Comparison of ENCODE assay signal across 35 cellular contexts in the genomic region with DNA sequence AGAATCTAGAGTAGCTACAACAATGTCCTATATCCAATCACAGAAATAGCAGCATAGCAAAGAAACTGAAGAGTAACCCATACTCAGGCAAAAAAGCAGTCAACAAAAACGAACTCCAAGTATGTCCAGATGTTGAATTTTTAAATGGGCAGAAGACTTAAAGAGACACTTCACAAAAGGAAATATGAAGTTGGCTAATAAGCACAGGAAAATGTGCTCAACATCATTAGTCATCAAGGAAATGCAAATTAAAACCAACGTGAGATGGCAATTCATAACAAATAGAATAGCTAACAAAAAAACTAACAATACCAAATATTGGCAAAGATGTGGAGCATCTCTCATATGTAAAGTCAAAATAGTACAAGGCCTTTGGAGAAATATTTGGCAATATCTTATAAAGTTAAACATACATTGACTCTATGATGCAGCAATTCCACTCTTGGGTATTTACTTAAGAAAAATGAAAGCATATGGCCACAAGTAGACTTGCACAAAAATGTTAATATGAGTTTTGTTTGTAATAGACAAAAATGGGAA. TPM values are rescaled to one million over a fixed set of nuclear protein-coding genes. Genes with fewer than 3 reads are reported as not detected.
"Had no signal": no experiment of that assay in that cellular context is flagged by ENCODE, and none has a peak within 500 bp of the region (broad histone marks: within the 10 kb centered on the region; RNA-seq: fewer than 3 reads in every experiment).

No MANE protein-coding gene starts in this region.

- DNase-seq: activated B cell treated with CpG ODN at 0.5 μM for 24 hours; activated CD4-positive, alpha-beta T cell treated with anti-CD3 and anti-CD28 coated beads, Interleukin-2, amount 50 U/mL, for 1 hour; activated CD8-positive, alpha-beta T cell treated with anti-CD3 and anti-CD28 coated beads for 36 hours; activated naive CD4-positive, alpha-beta T cell treated with Interleukin-2 at 50 U/mL for 16 hours; activated T-cell treated with anti-CD3 and anti-CD28 coated beads, Interleukin-2, amount 50 U/mL, for 4 hours; adrenal gland; aorta; body of pancreas; dorsolateral prefrontal cortex; effector memory CD4-positive, alpha-beta T cell; erythroblast; heart left ventricle; hypothalamus; immature natural killer cell; kidney glomerular epithelial cell; lower lobe of right lung; mesendoderm; natural killer cell; occipital lobe; right cardiac atrium; stimulated activated CD4-positive, alpha-beta T cell treated with anti-CD3 and anti-CD28 coated beads, Interleukin-15, amount 100 ng/mL, for 24 hours; stimulated activated CD4-positive, alpha-beta T cell treated with anti-CD3 and anti-CD28 coated beads, Interleukin-2, amount 100 ng/mL, for 24 hours; stimulated activated naive B cell treated with anti-CD40 and anti-IgM and Interleukin-4, amounts not matched to agents 10 μg/mL and 1 μg/mL and 100 μg/mL, for 72 hours; stomach; thyroid gland; upper lobe of left lung had no signal

- ATAC-seq: activated CD8-positive, alpha-beta T cell treated with anti-CD3 and anti-CD28 coated beads for 36 hours; activated T-cell treated with anti-CD3 and anti-CD28 coated beads, Interleukin-2, amount 50 U/mL, for 4 hours; activated T-helper 17 cell treated with anti-CD3 and anti-CD28 coated beads, Interleukin-2, amount 50 U/mL, for 72 hours; body of pancreas; heart left ventricle; left lobe of liver; lower lobe of right lung; natural killer cell; right cardiac atrium; stimulated activated naive B cell treated with anti-CD40 and anti-IgM and Interleukin-4, amounts not matched to agents 10 μg/mL and 1 μg/mL and 100 μg/mL, for 72 hours had no signal

- H3K36me3 ChIP-seq: adrenal gland, cardiac muscle cell, heart left ventricle, lower lobe of right lung, neural progenitor cell, stomach, thyroid gland, upper lobe of left lung, vagina had no signal

- H3K27ac Mint-ChIP-seq: activated B cell treated with CpG ODN at 0.5 μM for 24 hours; activated CD8-positive, alpha-beta T cell treated with anti-CD3 and anti-CD28 coated beads for 36 hours; activated naive CD8-positive, alpha-beta T cell; activated T-helper 17 cell treated with anti-CD3 and anti-CD28 coated beads, Interleukin-2, amount 50 U/mL, for 72 hours; immature natural killer cell; natural killer cell; neural progenitor cell; stimulated activated naive B cell treated with anti-CD40 and anti-IgM and Interleukin-4, amounts not matched to agents 10 μg/mL and 1 μg/mL and 100 μg/mL, for 72 hours; T-helper 2 cell treated with Interferon-gamma antibody and Interleukin-4, amounts not matched to agents 5 μg/mL and 100 μg/mL, for 36 hours had no signal

- H3K27ac ChIP-seq: adrenal gland, body of pancreas, cardiac muscle cell, dorsolateral prefrontal cortex, heart left ventricle, lower lobe of right lung, neural progenitor cell, stomach, thyroid gland, upper lobe of left lung, vagina had no signal

- H3K36me3 Mint-ChIP-seq: activated naive CD8-positive, alpha-beta T cell; immature natural killer cell; natural killer cell; neural progenitor cell had no signal

- H3K27me3 ChIP-seq: adrenal gland, body of pancreas, cardiac muscle cell, dorsolateral prefrontal cortex, heart left ventricle, neural progenitor cell, stomach, thyroid gland, upper lobe of left lung, vagina had no signal

- H3K4me2 ChIP-seq: neural progenitor cell had no signal

- H3K9me3 Mint-ChIP-seq: activated B cell treated with CpG ODN at 0.5 μM for 24 hours; activated CD8-positive, alpha-beta T cell treated with anti-CD3 and anti-CD28 coated beads for 36 hours; activated T-cell treated with anti-CD3 and anti-CD28 coated beads, Interleukin-2, amount 50 U/mL, for 4 hours; activated T-helper 17 cell treated with anti-CD3 and anti-CD28 coated beads, Interleukin-2, amount 50 U/mL, for 72 hours; immature natural killer cell; natural killer cell; neural progenitor cell; T-helper 2 cell treated with Interferon-gamma antibody and Interleukin-4, amounts not matched to agents 5 μg/mL and 100 μg/mL, for 36 hours had no signal

- H3K4me1 Mint-ChIP-seq: activated T-helper 17 cell treated with anti-CD3 and anti-CD28 coated beads, Interleukin-2, amount 50 U/mL, for 72 hours; immature natural killer cell; natural killer cell; neural progenitor cell had no signal

- H3K9ac ChIP-seq: neural progenitor cell had no signal

- H2AFZ ChIP-seq: neural progenitor cell had no signal

- H3K9me3 ChIP-seq: adrenal gland, body of pancreas, heart left ventricle, lower lobe of right lung, stomach, thyroid gland, upper lobe of left lung, vagina had no signal

- H3K4me3 Mint-ChIP-seq: activated B cell treated with CpG ODN at 0.5 μM for 24 hours; activated CD8-positive, alpha-beta T cell treated with anti-CD3 and anti-CD28 coated beads for 36 hours; activated naive CD8-positive, alpha-beta T cell; activated T-cell treated with anti-CD3 and anti-CD28 coated beads, Interleukin-2, amount 50 U/mL, for 4 hours; activated T-helper 17 cell treated with anti-CD3 and anti-CD28 coated beads, Interleukin-2, amount 50 U/mL, for 72 hours; immature natural killer cell; natural killer cell; neural progenitor cell; stimulated activated naive B cell treated with anti-CD40 and anti-IgM and Interleukin-4, amounts not matched to agents 10 μg/mL and 1 μg/mL and 100 μg/mL, for 72 hours; T-helper 2 cell treated with Interferon-gamma antibody and Interleukin-4, amounts not matched to agents 5 μg/mL and 100 μg/mL, for 36 hours had no signal

- H3K4me1 ChIP-seq: adrenal gland, neural progenitor cell had no signal

- H3K27me3 Mint-ChIP-seq: activated B cell treated with CpG ODN at 0.5 μM for 24 hours had no signal

- H3K4me3 ChIP-seq: adrenal gland, body of pancreas, cardiac muscle cell, coronary artery, dorsolateral prefrontal cortex, heart left ventricle, lower lobe of right lung, neural progenitor cell, stomach, thyroid gland, upper lobe of left lung, vagina had no signal

RNA-seq across cellular contexts. Expression of a gene that starts 37.8 kb away (rescaled TPM):
- total RNA-seq: mononuclear cell, natural killer cell had no signal
- polyA plus RNA-seq: immature natural killer cell had no signal
